33 cellular contexts compared by ENCODE assay signal in the genomic region with DNA sequence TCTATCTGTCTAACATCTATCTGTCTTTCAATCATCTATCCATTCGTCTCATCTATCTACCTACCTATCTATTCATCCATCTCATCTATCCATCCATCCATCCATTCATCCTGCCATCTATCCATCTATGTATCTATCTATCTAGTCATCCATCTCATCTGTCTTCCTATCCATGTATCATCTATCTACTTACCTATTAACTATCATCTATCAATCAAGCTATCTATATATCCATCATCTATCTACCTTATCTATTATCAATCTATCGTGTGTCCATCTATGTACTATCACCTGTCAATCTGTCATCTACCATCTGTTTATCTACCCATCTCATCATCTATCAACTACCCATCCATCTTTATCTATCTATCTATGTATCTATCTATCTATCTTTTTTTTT.
DNase-seq lines count a peak whose midpoint lies in the region; ATAC-seq, FAIRE-seq and TF ChIP-seq lines count a peak whose summit lies in the region.
"Had no signal": no experiment of that assay in that cellular context is flagged by ENCODE, and none has a peak within 500 bp of the region (broad histone marks: within the 10 kb centered on the region; RNA-seq: fewer than 3 reads in every experiment).

No MANE protein-coding gene starts in this region.

- H4K5ac ChIP-seq in H1 (ENCODE audit: insufficient read length, low read depth, low read length): no peak overlapping the region

- H3K9ac ChIP-seq in H1 (replicated peaks in 1 of 4; ENCODE audit: extremely low read depth in 1 of 4, low read depth in 3 of 4, low read length in 3 of 4): no peak overlapping the region
- H3K9ac ChIP-seq: BLaER1; BLaER1 treated with 17β-estradiol and CSF1 and Interleukin-3, amounts not matched to agents 10 nM and 100 nM had no signal

- CTCF ChIA-PET in HEK293 (lab: Yijun Ruan, JAX): no interaction called here
- CTCF ChIA-PET in HEK293T (lab: Yijun Ruan, JAX): no interaction called here
- CTCF ChIA-PET in H1 (lab: Charles Lee; ENCODE audit: partially characterized antibody): no interaction called here

- no peaks in the 10 kb centered on the region; a peak in 1 of 7 replicates for H3K27me3 ChIP-seq in H1 (replicated peaks in 1 of 4; ENCODE audit: control insufficient read depth in 3 of 4, extremely low read depth in 1 of 4, insufficient read depth in 3 of 4, low read length in 3 of 4)
- no peaks in the 10 kb centered on the region for H3K27me3 ChIP-seq in small intestine (ENCODE audit: control insufficient read depth in 2 of 2, insufficient read depth in 2 of 2, low read length in 2 of 2)
- H3K27me3 ChIP-seq: BE2C; BLaER1; BLaER1 treated with 17β-estradiol and CSF1 and Interleukin-3, amounts not matched to agents 10 nM and 100 nM had no signal

- no peak for TF ChIP-seq POLR2A in H1 (IDR thresholded peaks at IDR 0.05; ENCODE audit: control extremely low read depth in 1 of 2, low read depth in 2 of 2, low read length in 2 of 2)

- H4K8ac ChIP-seq in H1 (ENCODE audit: extremely low read depth, insufficient read depth, low read length): no peak overlapping the region

- no peak for TF ChIP-seq CTCF in HEK293 (tag by site-specific recombination; IDR thresholded peaks at IDR 0.05)
- TF ChIP-seq CTCF in H1 (IDR thresholded peaks at IDR 0.05; ENCODE audit: control extremely low read depth in 1 of 3, insufficient read depth in 1 of 3, low read depth in 1 of 3, low read length in 3 of 3): no peak

- no peak overlapping the region for H2AK5ac ChIP-seq in H1 (ENCODE audit: low read depth, low read length)

- H3K56ac ChIP-seq in H1 (replicated peaks; ENCODE audit: insufficient read length, low read depth, low read length): peak overlapping the region; percentile 97

- DNase-seq in HEK293T (ENCODE audit: extremely low spot score) (no peak), H1 (ENCODE audit: low read depth in 1 of 2, low spot score in 2 of 2) (no peak), small intestine (no peak), NCI-H187 treated with DMSO at 0.1 percent for 48 hours (lab: John Stamatoyannopoulos, UW) (no peak)
- DNase-seq: 8988T; ACHN; AML-193; BE2C; C1 segment of cervical spinal cord; Caco-2; Calu3; CD4-positive, alpha-beta memory T cell; CD4-positive, alpha-beta T cell; CD4-positive, CD25-positive, alpha-beta regulatory T cell; CD8-positive, alpha-beta memory T cell; CD8-positive, alpha-beta T cell; COR-L47; DMS 273 treated with DMSO at 0.1 percent for 48 hours; DMS153; DMS53; DMS79; DMS79 treated with DMSO at 0.1 percent for 48 hours; DND-41; EL had no signal

- no peaks in the 10 kb centered on the region for H3K79me1 ChIP-seq in H1 (ENCODE audit: low read depth, low read length)

- peaks cover 0 to 1% of the 10 kb centered on the region in 2 experiments for H4K20me1 ChIP-seq in H1 (replicated peaks in 1 of 2; ENCODE audit: control insufficient read depth in 1 of 2, insufficient read depth in 2 of 2, low read length in 2 of 2)
- H4K20me1 ChIP-seq: BLaER1; BLaER1 treated with 17β-estradiol and CSF1 and Interleukin-3, amounts not matched to agents 10 nM and 100 nM had no signal

- H2BK12ac ChIP-seq in H1 (ENCODE audit: low read depth, low read length): no peak overlapping the region

- no peak overlapping the region for H2BK5ac ChIP-seq in H1 (ENCODE audit: low read depth, low read length)

- no peak overlapping the region for H2BK120ac ChIP-seq in H1 (replicated peaks; ENCODE audit: low read depth, low read length)

- H3K14ac ChIP-seq in H1 (ENCODE audit: insufficient read length): no peak overlapping the region

- H3K27ac ChIP-seq in HEK293 (ENCODE audit: extremely low read depth, low read depth, low read length): no peak overlapping the region
- no peak overlapping the region for H3K27ac ChIP-seq in H1 (ENCODE audit: low read depth, low read length)
- H3K27ac ChIP-seq in small intestine (ENCODE audit: low read depth in 1 of 2, low read length in 1 of 2): no peak overlapping the region
- H3K27ac ChIP-seq: 22Rv1; A549; BLaER1; BLaER1 treated with 17β-estradiol and CSF1 and Interleukin-3, amounts not matched to agents 10 nM and 100 nM; C4-2B had no signal

- no peak for ATAC-seq in HG03378 (IDR thresholded peaks at IDR 0.05; ENCODE audit: unreplicated experiment)
- ATAC-seq: A549; CD8-positive, alpha-beta T cell had no signal

- no peak for TF ChIP-seq RAD21 in H1 (IDR thresholded peaks at IDR 0.05 in 1 of 2, conservative IDR thresholded peaks at IDR 0.05 in 1 of 2; ENCODE audit: low read depth in 2 of 2, low read length in 2 of 2)

- no peak overlapping the region for H3K18ac ChIP-seq in H1 (ENCODE audit: extremely low read depth, low read length)

- H2BK15ac ChIP-seq in H1 (ENCODE audit: low read length): no peak overlapping the region

- no peak overlapping the region for H2BK20ac ChIP-seq in H1 (ENCODE audit: low read length)

- H4K91ac ChIP-seq in H1 (replicated peaks; ENCODE audit: insufficient read length, low read length): no peak overlapping the region

- H2AFZ ChIP-seq in H1 (ENCODE audit: low read length): no peak overlapping the region

- H3K4me3 ChIP-seq in HEK293 (ENCODE audit: low read depth, low read length) (no peak overlapping the region), H1 (ENCODE audit: extremely low read depth in 1 of 4, insufficient read depth in 2 of 4, low read depth in 3 of 4, low read length in 4 of 4) (no peak overlapping the region), small intestine (ENCODE audit: low read depth in 1 of 2, low read length in 2 of 2) (no peak overlapping the region)
- H3K4me3 ChIP-seq: A549; BLaER1; BLaER1 treated with 17β-estradiol and CSF1 and Interleukin-3, amounts not matched to agents 10 nM and 100 nM had no signal

- POLR2A ChIA-PET in HEK293 (lab: Yijun Ruan, JAX) (no interaction called here), HEK293T (lab: Yijun Ruan, JAX) (no interaction called here), H1 (lab: Charles Lee; ENCODE audit: partially characterized antibody) (no interaction called here)

- H3K9me3 ChIP-seq in HEK293 (ENCODE audit: control insufficient read depth, insufficient read depth, low read depth, low read length) (no peaks in the 10 kb centered on the region), H1 (ENCODE audit: insufficient read depth in 2 of 2, low read depth in 1 of 2, low read length in 1 of 2) (peaks cover 0 to 8% of the 10 kb centered on the region in 2 experiments; a peak in 2 of 4 replicates), small intestine (ENCODE audit: control insufficient read depth, low read depth) (no peaks in the 10 kb centered on the region)
- H3K9me3 ChIP-seq: BE2C, Caco-2 had no signal

- peaks cover 3% of the 10 kb centered on the region; the same call in 1 of the 2 replicates for H3K23me2 ChIP-seq in H1 (ENCODE audit: low read depth, low read length)

- no peak for TF ChIP-seq EP300 in H1 (IDR thresholded peaks at IDR 0.05; ENCODE audit: borderline replicate concordance in 1 of 2, low read depth in 2 of 2, low read length in 2 of 2)

- no peak overlapping the region for H3K23ac ChIP-seq in H1 (ENCODE audit: insufficient read length)

- FAIRE-seq in H1 (lab: Jason Lieb, UNC): no peak
- no peak for FAIRE-seq in small intestine (lab: Jason Lieb, UNC)
- FAIRE-seq: A204.1, A549, D721Med had no signal

- H3K36me3 ChIP-seq in HEK293 (ENCODE audit: control insufficient read depth in 2 of 2, insufficient read depth in 1 of 2, low read length in 2 of 2): no peaks in the 10 kb centered on the region
- no peaks in the 10 kb centered on the region for H3K36me3 ChIP-seq in H1 (ENCODE audit: control insufficient read depth in 2 of 4, insufficient read depth in 4 of 4, low read length in 3 of 4)
- H3K36me3 ChIP-seq in small intestine (ENCODE audit: control insufficient read depth in 2 of 2, insufficient read depth in 2 of 2, low read length in 2 of 2): no peaks in the 10 kb centered on the region
- H3K36me3 ChIP-seq: BE2C; BLaER1 treated with 17β-estradiol and CSF1 and Interleukin-3, amounts not matched to agents 10 nM and 100 nM had no signal

- no peaks in the 10 kb centered on the region for H3K79me2 ChIP-seq in H1 (ENCODE audit: control insufficient read depth in 1 of 2, insufficient read depth in 2 of 2, low read length in 2 of 2)

- no peaks in the 10 kb centered on the region for H3K4me1 ChIP-seq in HEK293 (ENCODE audit: control insufficient read depth, insufficient read depth, low read length)
- H3K4me1 ChIP-seq in H1 (replicated peaks in 1 of 4; ENCODE audit: control insufficient read depth in 3 of 4, insufficient read depth in 4 of 4, low read length in 3 of 4): peaks cover 0 to 15% (median 9%) of the 10 kb centered on the region in 4 experiments; a peak in 4 of 7 replicates
- no peaks in the 10 kb centered on the region for H3K4me1 ChIP-seq in small intestine (ENCODE audit: control insufficient read depth in 2 of 2, insufficient read depth in 1 of 2, low read depth in 1 of 2, low read length in 1 of 2)
- H3K4me1 ChIP-seq: A549, BE2C, Caco-2 had no signal

- H3K4me2 ChIP-seq in H1 (ENCODE audit: insufficient read depth in 1 of 2, low read depth in 2 of 2, low read length in 2 of 2): no peak overlapping the region
- H3K4me2 ChIP-seq: A549; BLaER1; BLaER1 treated with 17β-estradiol and CSF1 and Interleukin-3, amounts not matched to agents 10 nM and 100 nM had no signal

- no peak overlapping the region for H3K4ac ChIP-seq in H1 (replicated peaks; ENCODE audit: insufficient read length, low read depth, low read length)

- 79 to 100% methylated on average over 1 to 2 of the region's 2 CpGs for WGBS in H1 (ENCODE audit: extremely low coverage in 1 of 2, insufficient coverage in 1 of 2, insufficient read length in 1 of 2, insufficient replicate concordance in 2 of 2, low coverage in 1 of 2, low lambda C conversion rate in 2 of 2, missing lambda C conversion rate in 1 of 2), 2 experiments
- WGBS in small intestine, 3 donors: 90 to 92% (median 91%) methylated on average over 2 of the region's 2 CpGs

TF ChIP-seq in HEK293, 187 proteins besides CTCF, POLR2A, EP300 and RAD21:
- TF ChIP-seq ZNF585B (tag by site-specific recombination; IDR thresholded peaks at IDR 0.05) (no peak), ZBTB17 (tag by site-specific recombination; IDR thresholded peaks at IDR 0.05) (peak; percentile 91)

TF ChIP-seq in HEK293T, 16 proteins besides CTCF, POLR2A, EP300 and RAD21 (continues in another document):
- TF ChIP-seq ELF4 (IDR thresholded peaks at IDR 0.05) (no peak), FOXK2 (IDR thresholded peaks at IDR 0.05) (no peak)

TF ChIP-seq in H1, 55 proteins besides CTCF, POLR2A, EP300 and RAD21 (continues in another document):
- no peak for TF ChIP-seq TBP (IDR thresholded peaks at IDR 0.05; ENCODE audit: low read depth, low read length)
- TF ChIP-seq, protein P1, sequence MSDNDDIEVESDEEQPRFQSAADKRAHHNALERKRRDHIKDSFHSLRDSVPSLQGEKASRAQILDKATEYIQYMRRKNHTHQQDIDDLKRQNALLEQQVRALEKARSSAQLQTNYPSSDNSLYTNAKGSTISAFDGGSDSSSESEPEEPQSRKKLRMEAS (IDR thresholded peaks at IDR 0.05): no peak
- TF ChIP-seq, protein P2, sequence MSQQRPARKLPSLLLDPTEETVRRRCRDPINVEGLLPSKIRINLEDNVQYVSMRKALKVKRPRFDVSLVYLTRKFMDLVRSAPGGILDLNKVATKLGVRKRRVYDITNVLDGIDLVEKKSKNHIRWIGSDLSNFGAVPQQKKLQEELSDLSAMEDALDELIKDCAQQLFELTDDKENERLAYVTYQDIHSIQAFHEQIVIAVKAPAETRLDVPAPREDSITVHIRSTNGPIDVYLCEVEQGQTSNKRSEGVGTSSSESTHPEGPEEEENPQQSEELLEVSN (IDR thresholded peaks at IDR 0.05): no peak
- TF ChIP-seq KDM1A (IDR thresholded peaks at IDR 0.05; ENCODE audit: borderline replicate concordance, low read length): no peak
